Comparison of ENCODE assay signal across 13 cellular contexts in genomic region chr12:104865080-104865479, GRCh38.
DNase-seq lines count a peak whose midpoint lies in the region; ATAC-seq and TF ChIP-seq lines count a peak whose summit lies in the region.
"Had no signal": no experiment of that assay in that cellular context is flagged by ENCODE, and none has a peak within 500 bp of the region (broad histone marks: within the 10 kb centered on the region; RNA-seq: fewer than 3 reads in every experiment).

No MANE protein-coding gene starts in this region.

- H3K4me1 Mint-ChIP-seq in T-helper 17 cell (peaks cover 11% of the 10 kb centered on the region), type B pancreatic cell (ENCODE audit: unreplicated experiment) (no peaks in the 10 kb centered on the region)

- H3K36me3 ChIP-seq in hepatocyte (replicated peaks; ENCODE audit: insufficient read depth, low read depth), result no peaks in the 10 kb centered on the region

- H3K4me1 ChIP-seq in hepatocyte (ENCODE audit: insufficient read depth), result no peaks in the 10 kb centered on the region

- H4K20me1 ChIP-seq in hepatocyte (ENCODE audit: insufficient read depth, poor library complexity, severe bottlenecking), result no peaks in the 10 kb centered on the region

- peaks cover 2% of the 10 kb centered on the region for H3K36me3 Mint-ChIP-seq in T-helper 17 cell (ENCODE audit: low read depth)
- H3K36me3 Mint-ChIP-seq in type B pancreatic cell, result no peaks in the 10 kb centered on the region

- no peaks in the 10 kb centered on the region for H3K79me2 ChIP-seq in hepatocyte

- H3K4me3 ChIP-seq in hepatocyte, result no peak overlapping the region
- H3K4me3 ChIP-seq: mucosa of descending colon had no signal

- H3K9me3 ChIP-seq in hepatocyte (ENCODE audit: low read depth) (no peaks in the 10 kb centered on the region), T-helper 17 cell (ENCODE audit: control insufficient read depth, low read length, poor library complexity, severe bottlenecking) (no peaks in the 10 kb centered on the region)
- H3K9me3 ChIP-seq: mucosa of descending colon had no signal

- H2AFZ ChIP-seq in hepatocyte, result no peak overlapping the region

- TF ChIP-seq CTCF in hepatocyte (IDR thresholded peaks at IDR 0.05; ENCODE audit: poor library complexity), result no peak
- TF ChIP-seq CTCF in type B pancreatic cell (conservative IDR thresholded peaks at IDR 0.05), result no peak

- H3K27ac ChIP-seq in hepatocyte, result no peak overlapping the region

- H3K9me2 ChIP-seq in hepatocyte (replicated peaks; ENCODE audit: insufficient read depth), result no peaks in the 10 kb centered on the region

- WGBS in hepatocyte (ENCODE audit: low lambda C conversion rate, missing lambda C conversion rate), result 91% methylated on average over 1 of the region's 1 CpG

- no peak overlapping the region for H3K27ac Mint-ChIP-seq in T-helper 17 cell
- no peak overlapping the region for H3K27ac Mint-ChIP-seq in type B pancreatic cell

- no peak overlapping the region for H3K4me3 Mint-ChIP-seq in T-helper 17 cell
- no peak overlapping the region for H3K4me3 Mint-ChIP-seq in type B pancreatic cell

- H3K4me2 ChIP-seq in hepatocyte, result no peak overlapping the region

- H3K27me3 ChIP-seq in hepatocyte, result no peaks in the 10 kb centered on the region

- no peaks in the 10 kb centered on the region for H3K9me3 Mint-ChIP-seq in type B pancreatic cell

- peak; percentile 69 for ATAC-seq in GM18498 (IDR thresholded peaks at IDR 0.05; ENCODE audit: unreplicated experiment)
- peak; percentile 71 for ATAC-seq in GM21381 (IDR thresholded peaks at IDR 0.05; ENCODE audit: unreplicated experiment)
- peak; percentile 77 for ATAC-seq in HG03460 (IDR thresholded peaks at IDR 0.05; ENCODE audit: unreplicated experiment)
- ATAC-seq in T-helper 17 cell, result no peak
- ATAC-seq: mucosa of descending colon, PC-3 had no signal

- H3K27me3 Mint-ChIP-seq in T-helper 17 cell (peaks cover 8% of the 10 kb centered on the region), type B pancreatic cell (no peaks in the 10 kb centered on the region)

- DNase-seq in globus pallidus (ENCODE audit: low spot score), result peak; percentile 6
- no peak for DNase-seq in hepatocyte (ENCODE audit: low spot score)
- no peak for DNase-seq in NCI-H1694 (lab: John Stamatoyannopoulos, UW)
- no peak for DNase-seq in T-helper 17 cell
- DNase-seq in type B pancreatic cell (ENCODE audit: extremely low spot score, unreplicated experiment), result no peak
- DNase-seq: activated CD4-positive, CD25-positive, alpha-beta regulatory T cell; activated naive CD4-positive, alpha-beta T cell; mucosa of descending colon; NCI-H146; PC-3 had no signal
